Comparison of ENCODE assay signal across 1 cellular context in genomic region chr9:14323969-14324366, GRCh38.
TF ChIP-seq lines count a peak whose summit lies in the region.

No MANE protein-coding gene starts in this region.

TF ChIP-seq in HCT116, 20 proteins besides CTCF, POLR2A, EP300 and RAD21 (continued from another document):
- TF ChIP-seq REST (IDR thresholded peaks at IDR 0.05; ENCODE audit: low read depth), result no peak
- no peak for TF ChIP-seq EZH2 (IDR thresholded peaks at IDR 0.05)
- TF ChIP-seq FOSL1 (IDR thresholded peaks at IDR 0.05; ENCODE audit: low read depth), result no peak
- TF ChIP-seq YY1 (IDR thresholded peaks at IDR 0.05; ENCODE audit: extremely low read depth, insufficient replicate concordance, low read depth, low read length), result no peak
- TF ChIP-seq EGR1 (IDR thresholded peaks at IDR 0.05; ENCODE audit: low read depth), result no peak
- no peak for TF ChIP-seq SP1 (IDR thresholded peaks at IDR 0.05; ENCODE audit: low read depth)
- TF ChIP-seq SRF (IDR thresholded peaks at IDR 0.05; ENCODE audit: low read depth), result no peak
- TF ChIP-seq ATF3 (IDR thresholded peaks at IDR 0.05), result no peak
- no peak for TF ChIP-seq POLR2AphosphoS5 (IDR thresholded peaks at IDR 0.05; ENCODE audit: low read depth, low read length)
- no peak for TF ChIP-seq MAX (IDR thresholded peaks at IDR 0.05)
